Comparison of ENCODE assay signal across 2 cellular contexts in the genomic region with DNA sequence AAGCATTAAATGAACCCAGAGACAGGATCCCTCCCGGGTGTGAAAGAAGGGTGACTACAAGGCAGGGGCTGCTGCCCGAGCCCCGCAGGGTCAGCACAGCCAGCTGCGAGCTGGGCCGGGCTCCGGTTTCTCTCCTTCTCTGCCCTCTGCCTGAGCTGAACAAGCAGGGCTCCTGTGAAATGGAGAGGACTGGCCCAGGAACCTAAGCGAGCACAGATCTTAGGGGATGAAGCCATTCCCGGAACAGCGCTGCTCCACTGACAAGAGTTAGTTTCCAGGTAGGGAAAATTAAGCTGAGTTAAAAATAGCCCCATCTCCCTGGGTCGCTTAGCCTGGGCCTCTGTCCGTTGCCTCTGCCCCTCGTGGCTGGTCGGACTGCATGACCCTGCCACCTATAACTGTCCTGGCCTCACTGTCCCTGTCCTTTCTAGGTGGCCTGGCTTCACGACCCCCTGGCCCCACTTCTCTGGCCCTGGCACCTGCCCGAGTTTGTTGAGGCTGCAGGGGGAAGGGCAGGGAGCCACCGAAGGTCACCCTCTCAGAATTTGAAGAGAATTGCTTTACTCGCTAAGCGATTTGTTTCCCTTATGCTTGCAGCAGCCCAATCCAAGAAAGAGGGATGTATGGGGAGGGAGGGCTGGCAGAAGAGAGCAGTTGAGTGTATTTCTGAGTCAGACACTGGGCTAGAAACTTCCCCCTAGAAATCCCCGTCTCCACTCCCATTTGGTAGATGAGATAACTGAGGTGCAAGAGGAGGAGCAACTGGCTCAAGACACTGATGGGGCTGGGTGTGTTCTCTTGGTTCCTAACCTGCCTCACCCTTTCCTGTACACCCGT.
TF ChIP-seq lines count a peak whose summit lies in the region.

No MANE protein-coding gene starts in this region.

TF ChIP-seq in SK-N-SH, 30 proteins besides CTCF, POLR2A, EP300 and RAD21 (continued from another document):
- TF ChIP-seq RXRA (IDR thresholded peaks at IDR 0.05; ENCODE audit: borderline replicate concordance, low read depth): no peak
- TF ChIP-seq, protein P1, sequence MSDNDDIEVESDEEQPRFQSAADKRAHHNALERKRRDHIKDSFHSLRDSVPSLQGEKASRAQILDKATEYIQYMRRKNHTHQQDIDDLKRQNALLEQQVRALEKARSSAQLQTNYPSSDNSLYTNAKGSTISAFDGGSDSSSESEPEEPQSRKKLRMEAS (IDR thresholded peaks at IDR 0.05; ENCODE audit: low read depth): no peak
- no peak for TF ChIP-seq FOSL2 (IDR thresholded peaks at IDR 0.05; ENCODE audit: borderline replicate concordance, low read depth)
- TF ChIP-seq FOXM1 (IDR thresholded peaks at IDR 0.05; ENCODE audit: low read depth): no peak
- no peak for TF ChIP-seq GABPA (IDR thresholded peaks at IDR 0.05; ENCODE audit: low read depth)
- TF ChIP-seq SMC3 (IDR thresholded peaks at IDR 0.05; ENCODE audit: low read depth, low read length): no peak
- no peak for TF ChIP-seq MXI1 (IDR thresholded peaks at IDR 0.05; ENCODE audit: low read depth, low read length)
- no peak for TF ChIP-seq USF1 (IDR thresholded peaks at IDR 0.05; ENCODE audit: borderline replicate concordance, low read depth)
- TF ChIP-seq, protein P2, sequence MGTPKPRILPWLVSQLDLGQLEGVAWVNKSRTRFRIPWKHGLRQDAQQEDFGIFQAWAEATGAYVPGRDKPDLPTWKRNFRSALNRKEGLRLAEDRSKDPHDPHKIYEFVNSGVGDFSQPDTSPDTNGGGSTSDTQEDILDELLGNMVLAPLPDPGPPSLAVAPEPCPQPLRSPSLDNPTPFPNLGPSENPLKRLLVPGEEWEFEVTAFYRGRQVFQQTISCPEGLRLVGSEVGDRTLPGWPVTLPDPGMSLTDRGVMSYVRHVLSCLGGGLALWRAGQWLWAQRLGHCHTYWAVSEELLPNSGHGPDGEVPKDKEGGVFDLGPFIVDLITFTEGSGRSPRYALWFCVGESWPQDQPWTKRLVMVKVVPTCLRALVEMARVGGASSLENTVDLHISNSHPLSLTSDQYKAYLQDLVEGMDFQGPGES (IDR thresholded peaks at IDR 0.05; ENCODE audit: low read depth, low read length): no peak
- TF ChIP-seq TCF12 (IDR thresholded peaks at IDR 0.05): no peak

TF ChIP-seq in SK-N-SH treated with all-trans-retinoic acid at 6 μM for 48 hours, 23 proteins besides CTCF, POLR2A, EP300 and RAD21 (continued from another document):
- no peak for TF ChIP-seq ZFP3 (CRISPR knock-in tag; IDR thresholded peaks at IDR 0.05)
- TF ChIP-seq CSDC2 (CRISPR knock-in tag; IDR thresholded peaks at IDR 0.05): no peak
- no peak for TF ChIP-seq PATZ1 (CRISPR knock-in tag; IDR thresholded peaks at IDR 0.05; ENCODE audit: borderline replicate concordance)
- TF ChIP-seq ZNF565 (CRISPR knock-in tag; conservative IDR thresholded peaks at IDR 0.05; ENCODE audit: low read depth): no peak
- no peak for TF ChIP-seq TOX (CRISPR knock-in tag; IDR thresholded peaks at IDR 0.05; ENCODE audit: borderline replicate concordance)
- no peak for TF ChIP-seq ESRRG (CRISPR knock-in tag; IDR thresholded peaks at IDR 0.05)
- TF ChIP-seq OSR1 (CRISPR knock-in tag; IDR thresholded peaks at IDR 0.05): no peak
- TF ChIP-seq ZFP30 (CRISPR knock-in tag; IDR thresholded peaks at IDR 0.05): no peak
- TF ChIP-seq, protein P3, sequence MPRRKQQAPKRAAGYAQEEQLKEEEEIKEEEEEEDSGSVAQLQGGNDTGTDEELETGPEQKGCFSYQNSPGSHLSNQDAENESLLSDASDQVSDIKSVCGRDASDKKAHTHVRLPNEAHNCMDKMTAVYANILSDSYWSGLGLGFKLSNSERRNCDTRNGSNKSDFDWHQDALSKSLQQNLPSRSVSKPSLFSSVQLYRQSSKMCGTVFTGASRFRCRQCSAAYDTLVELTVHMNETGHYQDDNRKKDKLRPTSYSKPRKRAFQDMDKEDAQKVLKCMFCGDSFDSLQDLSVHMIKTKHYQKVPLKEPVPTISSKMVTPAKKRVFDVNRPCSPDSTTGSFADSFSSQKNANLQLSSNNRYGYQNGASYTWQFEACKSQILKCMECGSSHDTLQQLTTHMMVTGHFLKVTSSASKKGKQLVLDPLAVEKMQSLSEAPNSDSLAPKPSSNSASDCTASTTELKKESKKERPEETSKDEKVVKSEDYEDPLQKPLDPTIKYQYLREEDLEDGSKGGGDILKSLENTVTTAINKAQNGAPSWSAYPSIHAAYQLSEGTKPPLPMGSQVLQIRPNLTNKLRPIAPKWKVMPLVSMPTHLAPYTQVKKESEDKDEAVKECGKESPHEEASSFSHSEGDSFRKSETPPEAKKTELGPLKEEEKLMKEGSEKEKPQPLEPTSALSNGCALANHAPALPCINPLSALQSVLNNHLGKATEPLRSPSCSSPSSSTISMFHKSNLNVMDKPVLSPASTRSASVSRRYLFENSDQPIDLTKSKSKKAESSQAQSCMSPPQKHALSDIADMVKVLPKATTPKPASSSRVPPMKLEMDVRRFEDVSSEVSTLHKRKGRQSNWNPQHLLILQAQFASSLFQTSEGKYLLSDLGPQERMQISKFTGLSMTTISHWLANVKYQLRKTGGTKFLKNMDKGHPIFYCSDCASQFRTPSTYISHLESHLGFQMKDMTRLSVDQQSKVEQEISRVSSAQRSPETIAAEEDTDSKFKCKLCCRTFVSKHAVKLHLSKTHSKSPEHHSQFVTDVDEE (CRISPR knock-in tag; IDR thresholded peaks at IDR 0.05): no peak
- no peak for TF ChIP-seq ISL1 (CRISPR knock-in tag; IDR thresholded peaks at IDR 0.05)
- TF ChIP-seq BACH2 (CRISPR knock-in tag; IDR thresholded peaks at IDR 0.05; ENCODE audit: borderline replicate concordance): no peak
- no peak for TF ChIP-seq PPARA (CRISPR knock-in tag; IDR thresholded peaks at IDR 0.05; ENCODE audit: borderline replicate concordance)
- TF ChIP-seq POU6F1 (CRISPR knock-in tag; IDR thresholded peaks at IDR 0.05; ENCODE audit: borderline replicate concordance, low read depth): no peak
- TF ChIP-seq CREB5 (CRISPR knock-in tag; IDR thresholded peaks at IDR 0.05; ENCODE audit: low read depth): no peak
- TF ChIP-seq TCF4 (CRISPR knock-in tag; IDR thresholded peaks at IDR 0.05; ENCODE audit: borderline replicate concordance): no peak
